In the genomic region with DNA sequence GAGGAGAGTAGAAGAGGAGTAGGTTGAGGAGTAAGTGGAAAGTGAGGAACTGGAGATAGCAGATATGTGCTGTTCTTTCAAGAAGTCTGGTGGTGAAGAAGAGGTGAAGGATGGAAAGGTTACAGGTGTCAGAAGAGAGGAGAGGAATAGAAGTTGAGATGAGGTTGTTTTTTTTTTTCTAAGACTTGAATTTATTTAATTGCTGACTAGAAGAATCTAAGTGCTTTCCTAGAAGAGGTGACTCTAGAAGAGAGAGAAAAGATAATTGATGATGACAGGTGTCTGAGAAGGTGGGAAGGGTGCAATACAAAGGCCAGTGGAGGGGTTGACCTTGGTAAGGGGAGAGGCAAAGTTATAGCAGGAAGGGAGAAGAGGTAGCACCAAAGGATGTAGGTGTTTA, we compare ENCODE assay signal across 1 cellular context.
TF ChIP-seq lines count a peak whose summit lies in the region.

No MANE protein-coding gene starts in this region.

TF ChIP-seq in HepG2, 621 proteins besides CTCF, POLR2A, EP300 and RAD21 (continued from another document):
- TF ChIP-seq, protein P1, sequence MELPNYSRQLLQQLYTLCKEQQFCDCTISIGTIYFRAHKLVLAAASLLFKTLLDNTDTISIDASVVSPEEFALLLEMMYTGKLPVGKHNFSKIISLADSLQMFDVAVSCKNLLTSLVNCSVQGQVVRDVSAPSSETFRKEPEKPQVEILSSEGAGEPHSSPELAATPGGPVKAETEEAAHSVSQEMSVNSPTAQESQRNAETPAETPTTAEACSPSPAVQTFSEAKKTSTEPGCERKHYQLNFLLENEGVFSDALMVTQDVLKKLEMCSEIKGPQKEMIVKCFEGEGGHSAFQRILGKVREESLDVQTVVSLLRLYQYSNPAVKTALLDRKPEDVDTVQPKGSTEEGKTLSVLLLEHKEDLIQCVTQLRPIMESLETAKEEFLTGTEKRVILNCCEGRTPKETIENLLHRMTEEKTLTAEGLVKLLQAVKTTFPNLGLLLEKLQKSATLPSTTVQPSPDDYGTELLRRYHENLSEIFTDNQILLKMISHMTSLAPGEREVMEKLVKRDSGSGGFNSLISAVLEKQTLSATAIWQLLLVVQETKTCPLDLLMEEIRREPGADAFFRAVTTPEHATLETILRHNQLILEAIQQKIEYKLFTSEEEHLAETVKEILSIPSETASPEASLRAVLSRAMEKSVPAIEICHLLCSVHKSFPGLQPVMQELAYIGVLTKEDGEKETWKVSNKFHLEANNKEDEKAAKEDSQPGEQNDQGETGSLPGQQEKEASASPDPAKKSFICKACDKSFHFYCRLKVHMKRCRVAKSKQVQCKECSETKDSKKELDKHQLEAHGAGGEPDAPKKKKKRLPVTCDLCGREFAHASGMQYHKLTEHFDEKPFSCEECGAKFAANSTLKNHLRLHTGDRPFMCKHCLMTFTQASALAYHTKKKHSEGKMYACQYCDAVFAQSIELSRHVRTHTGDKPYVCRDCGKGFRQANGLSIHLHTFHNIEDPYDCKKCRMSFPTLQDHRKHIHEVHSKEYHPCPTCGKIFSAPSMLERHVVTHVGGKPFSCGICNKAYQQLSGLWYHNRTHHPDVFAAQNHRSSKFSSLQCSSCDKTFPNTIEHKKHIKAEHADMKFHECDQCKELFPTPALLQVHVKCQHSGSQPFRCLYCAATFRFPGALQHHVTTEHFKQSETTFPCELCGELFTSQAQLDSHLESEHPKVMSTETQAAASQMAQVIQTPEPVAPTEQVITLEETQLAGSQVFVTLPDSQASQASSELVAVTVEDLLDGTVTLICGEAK (IDR thresholded peaks at IDR 0.05): 0 out of 2 replicates have a peak, but pooled peaks have one; percentile 10
- TF ChIP-seq, protein P1 (CRISPR knock-in tag; IDR thresholded peaks at IDR 0.05): no peak
- TF ChIP-seq ARNT2 (CRISPR knock-in tag; IDR thresholded peaks at IDR 0.05; ENCODE audit: low read depth) (no peak), CHCHD3 (CRISPR knock-in tag; IDR thresholded peaks at IDR 0.05) (no peak), FLYWCH1 (CRISPR knock-in tag; IDR thresholded peaks at IDR 0.05) (no peak), YEATS4 (CRISPR knock-in tag; IDR thresholded peaks at IDR 0.05; ENCODE audit: borderline replicate concordance) (no peak), MAFF (IDR thresholded peaks at IDR 0.05; ENCODE audit: low read depth, low read length) (0 out of 2 replicates have a peak, but pooled peaks have one; percentile 37)
- TF ChIP-seq, protein P2, sequence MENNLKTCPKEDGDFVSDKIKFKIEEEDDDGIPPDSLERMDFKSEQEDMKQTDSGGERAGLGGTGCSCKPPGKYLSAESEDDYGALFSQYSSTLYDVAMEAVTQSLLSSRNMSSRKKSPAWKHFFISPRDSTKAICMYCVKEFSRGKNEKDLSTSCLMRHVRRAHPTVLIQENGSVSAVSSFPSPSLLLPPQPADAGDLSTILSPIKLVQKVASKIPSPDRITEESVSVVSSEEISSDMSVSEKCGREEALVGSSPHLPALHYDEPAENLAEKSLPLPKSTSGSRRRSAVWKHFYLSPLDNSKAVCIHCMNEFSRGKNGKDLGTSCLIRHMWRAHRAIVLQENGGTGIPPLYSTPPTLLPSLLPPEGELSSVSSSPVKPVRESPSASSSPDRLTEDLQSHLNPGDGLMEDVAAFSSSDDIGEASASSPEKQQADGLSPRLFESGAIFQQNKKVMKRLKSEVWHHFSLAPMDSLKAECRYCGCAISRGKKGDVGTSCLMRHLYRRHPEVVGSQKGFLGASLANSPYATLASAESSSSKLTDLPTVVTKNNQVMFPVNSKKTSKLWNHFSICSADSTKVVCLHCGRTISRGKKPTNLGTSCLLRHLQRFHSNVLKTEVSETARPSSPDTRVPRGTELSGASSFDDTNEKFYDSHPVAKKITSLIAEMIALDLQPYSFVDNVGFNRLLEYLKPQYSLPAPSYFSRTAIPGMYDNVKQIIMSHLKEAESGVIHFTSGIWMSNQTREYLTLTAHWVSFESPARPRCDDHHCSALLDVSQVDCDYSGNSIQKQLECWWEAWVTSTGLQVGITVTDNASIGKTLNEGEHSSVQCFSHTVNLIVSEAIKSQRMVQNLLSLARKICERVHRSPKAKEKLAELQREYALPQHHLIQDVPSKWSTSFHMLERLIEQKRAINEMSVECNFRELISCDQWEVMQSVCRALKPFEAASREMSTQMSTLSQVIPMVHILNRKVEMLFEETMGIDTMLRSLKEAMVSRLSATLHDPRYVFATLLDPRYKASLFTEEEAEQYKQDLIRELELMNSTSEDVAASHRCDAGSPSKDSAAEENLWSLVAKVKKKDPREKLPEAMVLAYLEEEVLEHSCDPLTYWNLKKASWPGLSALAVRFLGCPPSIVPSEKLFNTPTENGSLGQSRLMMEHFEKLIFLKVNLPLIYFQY (CRISPR knock-in tag; IDR thresholded peaks at IDR 0.05; ENCODE audit: borderline replicate concordance): no peak
